8 cellular contexts compared by ENCODE assay signal in genomic region chr22:45263790-45264269, GRCh38. TPM values are rescaled to one million over a fixed set of nuclear protein-coding genes. Genes with fewer than 3 reads are reported as not detected.
DNase-seq lines count a peak whose midpoint lies in the region; ATAC-seq and TF ChIP-seq lines count a peak whose summit lies in the region.

No MANE protein-coding gene starts in this region.

- H3K27me3 Mint-ChIP-seq in CD8-positive, alpha-beta memory T cell, result peaks cover 18 to 23% of the 10 kb centered on the region in 2 donors

- peaks cover 3 to 7% (median 3%) of the 10 kb centered on the region in 3 donors for H3K4me1 Mint-ChIP-seq in CD8-positive, alpha-beta memory T cell

- intact Hi-C loops in left colon (cut with DNase I, micrococcal nuclease) (loop anchor here in 1 of 2 donors (10.0 kb wide), 1 partner anchor 291 kb away; no protein-coding TSS in a partner anchor), A673 (cut with micrococcal nuclease; ENCODE audit: unreplicated experiment) (no loop called here)

- in situ Hi-C loops in GM13977 (cut with MboI; ENCODE audit: low pct_unique_long_range_greater_than_20kb, low sequenced_read_pairs, unreplicated experiment), result no loop called here

- no peaks in the 10 kb centered on the region for H3K9me3 Mint-ChIP-seq in CD8-positive, alpha-beta memory T cell

- H3K36me3 Mint-ChIP-seq in CD8-positive, alpha-beta memory T cell, result no peaks in the 10 kb centered on the region

- H3K9me3 ChIP-seq in CD8-positive, alpha-beta memory T cell (ENCODE audit: low read length), result no peaks in the 10 kb centered on the region
- H3K9me3 ChIP-seq in A673 (ENCODE audit: low read depth, low read length, poor library complexity, severe bottlenecking), result no peaks in the 10 kb centered on the region

- CTCF ChIA-PET in CD8-positive, alpha-beta memory T cell (lab: Charles Lee), result no interaction called here
- CTCF ChIA-PET in A673 (lab: Charles Lee), result no interaction called here

- BruUV-seq in A673 (replicated peaks; lab: Mats Ljungman, UMichigan), result no TSS peak

- H3K27ac ChIP-seq in caudate nucleus (ENCODE audit: low read depth, low read length), result peak overlapping the region; percentile 40
- no peak overlapping the region for H3K27ac ChIP-seq in CD8-positive, alpha-beta memory T cell (ENCODE audit: low read depth, low read length)
- no peak overlapping the region for H3K27ac ChIP-seq in A673 (ENCODE audit: low read depth, low read length, poor library complexity, severe bottlenecking)

- H3K4me1 ChIP-seq in CD8-positive, alpha-beta memory T cell (ENCODE audit: insufficient read depth, low read length), result no peaks in the 10 kb centered on the region
- no peaks in the 10 kb centered on the region for H3K4me1 ChIP-seq in A673 (ENCODE audit: insufficient read depth, low read length, poor library complexity, severe bottlenecking)

- no peak overlapping the region for H3K4me3 Mint-ChIP-seq in CD8-positive, alpha-beta memory T cell

- DNase-seq in GM13977 (ENCODE audit: low spot score) (peak; percentile 80), NCI-H510A (lab: John Stamatoyannopoulos, UW) (peak; percentile 11), caudate nucleus (lab: John Stamatoyannopoulos, UW) (peak in 46 of 61 donors; percentile 14 to 71 (median 42)), left colon (peak; percentile 66 to 70), stromal cell of bone marrow (ENCODE audit: low read depth) (peak; percentile 68), A673 (ENCODE audit: low spot score) (no peak)
- no peak for DNase-seq in CD8-positive, alpha-beta memory T cell

- no peaks in the 10 kb centered on the region for H3K27me3 ChIP-seq in CD8-positive, alpha-beta memory T cell (ENCODE audit: insufficient read depth, low read length, poor library complexity, severe bottlenecking)
- no peaks in the 10 kb centered on the region for H3K27me3 ChIP-seq in A673 (replicated peaks; ENCODE audit: insufficient read depth, low read depth, low read length, poor library complexity)

- ATAC-seq in HG02623 (IDR thresholded peaks at IDR 0.05; ENCODE audit: unreplicated experiment), result peak; percentile 31
- peak; percentile 71 for ATAC-seq in left colon

- H3K27ac Mint-ChIP-seq in CD8-positive, alpha-beta memory T cell, result peak overlapping the region in 1 of 8 donors; percentile 80

- no peak overlapping the region for H3K4me3 ChIP-seq in CD8-positive, alpha-beta memory T cell (ENCODE audit: low read length)
- no peak overlapping the region for H3K4me3 ChIP-seq in A673 (ENCODE audit: low read depth, low read length, poor library complexity, severe bottlenecking)

- TF ChIP-seq CTCF in GM13977 (IDR thresholded peaks at IDR 0.05; ENCODE audit: extremely low read depth, insufficient read depth, missing control alignments) (peak; percentile 75), A673 (conservative IDR thresholded peaks at IDR 0.05; ENCODE audit: low read depth, low read length) (no peak)

- H3K36me3 ChIP-seq in CD8-positive, alpha-beta memory T cell (ENCODE audit: insufficient read depth, low read length), result no peaks in the 10 kb centered on the region
- no peaks in the 10 kb centered on the region for H3K36me3 ChIP-seq in A673 (ENCODE audit: insufficient read depth, low read length, poor library complexity, severe bottlenecking)

- POLR2A ChIA-PET in CD8-positive, alpha-beta memory T cell (lab: Charles Lee), result no interaction called here
- POLR2A ChIA-PET in A673 (lab: Charles Lee; ENCODE audit: low non-redundant PET), result no interaction called here

RNA-seq across cellular contexts. Expression of gene UPK3A, which starts 20.9 kb away (rescaled TPM):
- total RNA-seq in left colon (under 1 TPM in 1 of 2 donors, not detected in 1; 0.34 TPM), A673 (2021) (not detected in 2 replicates)
- total RNA-seq in CD8-positive, alpha-beta memory T cell, result not detected
- not detected for polyA plus RNA-seq in CD8-positive, alpha-beta memory T cell

RNA-seq across cellular contexts. Expression of gene KIAA0930, which starts 23.1 kb away (rescaled TPM):
- total RNA-seq in left colon, result 10 to 100 TPM; 36.0 to 52.2 TPM
- total RNA-seq in CD8-positive, alpha-beta memory T cell, result 10 to 100 TPM; 32.3 to 39.5 TPM
- 2.7 TPM for polyA plus RNA-seq in CD8-positive, alpha-beta memory T cell
- total RNA-seq in A673 (2021), result 54.8 and 64.2 TPM in 2 replicates

RNA-seq across cellular contexts. Expression of gene FAM118A, which starts 45.9 kb away (rescaled TPM):
- total RNA-seq in left colon, result 10 to 100 TPM; 47.0 to 60.7 TPM
- 10 to 100 TPM; 28.1 to 28.4 TPM for total RNA-seq in CD8-positive, alpha-beta memory T cell
- polyA plus RNA-seq in CD8-positive, alpha-beta memory T cell, result 27.8 TPM
- total RNA-seq in A673 (2021), result 54.0 and 58.3 TPM in 2 replicates

Comparison
In these comparisons a context has a peak if more than half of its experiments do, and no peak if none do; other contexts are left out.
1. DNase-seq: peak in GM13977 (single experiment), NCI-H510A (single experiment), caudate nucleus (46 of 61), left colon (2 of 2) and stromal cell of bone marrow (single experiment); none in CD8-positive, alpha-beta memory T cell (0 of 5) and A673 (single experiment).